ENCODE assay signal across 15 cellular contexts in genomic region chr1:26478159-26478558, GRCh38. TPM values are rescaled to one million over a fixed set of nuclear protein-coding genes. Genes with fewer than 3 reads are reported as not detected.
DNase-seq lines count a peak whose midpoint lies in the region; ATAC-seq, FAIRE-seq and TF ChIP-seq lines count a peak whose summit lies in the region.
"Had no signal": no experiment of that assay in that cellular context is flagged by ENCODE, and none has a peak within 500 bp of the region (broad histone marks: within the 10 kb centered on the region; RNA-seq: fewer than 3 reads in every experiment).

No MANE protein-coding gene starts in this region.

- no peak for FAIRE-seq in HepG2 (lab: Jason Lieb, UNC)
- FAIRE-seq in frontal cortex (lab: Jason Lieb, UNC), result peak; percentile 31
- FAIRE-seq: GM12878 had no signal

- peaks cover 10% of the 10 kb centered on the region for H4K20me1 ChIP-seq in HepG2 (ENCODE audit: insufficient read depth, low read length)

- H3K9me3 ChIP-seq in HepG2 (ENCODE audit: low read length) (no peaks in the 10 kb centered on the region), right lobe of liver (no peaks in the 10 kb centered on the region), colonic mucosa (no peaks in the 10 kb centered on the region)

- POLR2A ChIA-PET in HepG2 (lab: Yijun Ruan, JAX), result interaction anchor here (1.6 kb wide), 1 partner anchor 8 kb away, joined by 3 read pairs; no protein-coding TSS in a partner anchor

- H3K4me2 ChIP-seq in HepG2 (ENCODE audit: low read depth, low read length), result no peak overlapping the region
- H3K4me2 ChIP-seq: GM23338 had no signal

- DNase-seq in NCI-H1105 treated with DMSO at 0.1 percent for 48 hours (lab: John Stamatoyannopoulos, UW), result peak; percentile 17
- no peak for DNase-seq in NCI-H1105 (lab: John Stamatoyannopoulos, UW)
- no peak for DNase-seq in HepG2 (ENCODE audit: low spot score)
- DNase-seq in right lobe of liver, result no peak
- no peak for DNase-seq in frontal cortex (ENCODE audit: low spot score in 2 of 2)
- DNase-seq in colonic mucosa, result no peak
- DNase-seq: DMS153, NCI-H1436, NCI-H1930, NCI-H774 had no signal

- ATAC-seq in HepG2 (no peak), right lobe of liver (no peak), GM19351 (IDR thresholded peaks at IDR 0.05; ENCODE audit: unreplicated experiment) (no peak), HG03139 (IDR thresholded peaks at IDR 0.05; ENCODE audit: unreplicated experiment) (no peak)
- ATAC-seq: GM12878, Panc1 had no signal

- H3K27me3 ChIP-seq in HepG2 (ENCODE audit: control insufficient read depth in 1 of 2, insufficient read depth in 2 of 2, low read length in 2 of 2) (no peaks in the 10 kb centered on the region; a peak in 1 of 5 replicates), right lobe of liver (no peaks in the 10 kb centered on the region), colonic mucosa (no peaks in the 10 kb centered on the region)

- intact Hi-C loops in HepG2 (cut with micrococcal nuclease; ENCODE audit: unreplicated experiment), result no loop called here
- intact Hi-C loops in right lobe of liver (cut with DNase I), result no loop called here
- intact Hi-C loops in colonic mucosa (cut with DNase I), result no loop called here

- H2AFZ ChIP-seq in HepG2 (ENCODE audit: low read length), result no peak overlapping the region
- H2AFZ ChIP-seq: GM23338 had no signal

- H3K4me1 ChIP-seq in HepG2 (ENCODE audit: insufficient read depth, low read length) (peaks cover 35% of the 10 kb centered on the region), right lobe of liver (peaks cover 0 to 17% (median 4%) of the 10 kb centered on the region in 4 donors), colonic mucosa (peaks cover 9% of the 10 kb centered on the region)

- H3K36me3 ChIP-seq in HepG2 (replicated peaks in 1 of 2; ENCODE audit: control insufficient read depth in 1 of 2, insufficient read depth in 2 of 2, low read length in 2 of 2) (peaks cover 1 to 37% of the 10 kb centered on the region in 2 experiments), right lobe of liver (peaks cover 0 to 35% (median under 1%) of the 10 kb centered on the region in 4 donors), colonic mucosa (no peaks in the 10 kb centered on the region)

- H3K4me3 ChIP-seq in HepG2 (replicated peaks in 1 of 3; ENCODE audit: insufficient read depth in 1 of 3, low read depth in 2 of 3, low read length in 3 of 3), result no peak overlapping the region
- no peak overlapping the region for H3K4me3 ChIP-seq in right lobe of liver
- H3K4me3 ChIP-seq in colonic mucosa, result no peak overlapping the region
- H3K4me3 ChIP-seq: GM12878, GM23338 had no signal

- no peak overlapping the region for H3K9ac ChIP-seq in HepG2 (ENCODE audit: insufficient read depth, low read depth, low read length)
- no peak overlapping the region for H3K9ac ChIP-seq in colonic mucosa (ENCODE audit: low read depth in 2 of 2, low read length in 2 of 2)

- H3K79me2 ChIP-seq in HepG2 (ENCODE audit: insufficient read depth, low read length), result peaks cover 17% of the 10 kb centered on the region

- in situ Hi-C loops in HepG2 (cut with HindIII; ENCODE audit: extremely low pct_ligation_motif_present, low pct_unique_long_range_greater_than_20kb), result no loop called here

- CTCF ChIA-PET in HepG2 (lab: Yijun Ruan, JAX; ENCODE audit: low intra/inter-chr PET ratio, low total read pairs), result no interaction called here

- TF ChIP-seq CTCF in HepG2 (CRISPR knock-in tag; IDR thresholded peaks at IDR 0.05) (no peak), right lobe of liver (IDR thresholded peaks at IDR 0.05) (no peak), colonic mucosa (IDR thresholded peaks at IDR 0.05) (no peak)

- TF ChIP-seq EP300 in HepG2 (IDR thresholded peaks at IDR 0.05; ENCODE audit: low read depth in 2 of 2, low read length in 2 of 2) (no peak), HepG2 (CRISPR knock-in tag; IDR thresholded peaks at IDR 0.05; ENCODE audit: borderline replicate concordance) (no peak)

- H3K27ac ChIP-seq in HepG2 (ENCODE audit: extremely low read length, insufficient read depth, low read length) (no peak overlapping the region), right lobe of liver (no peak overlapping the region), colonic mucosa (no peak overlapping the region)

- BruUV-seq in HepG2 (replicated peaks; lab: Mats Ljungman, UMichigan), result no TSS peak

- TF ChIP-seq POLR2A in HepG2 (IDR thresholded peaks at IDR 0.05; ENCODE audit: insufficient read depth in 1 of 2, low read depth in 2 of 2, low read length in 2 of 2) (no peak; a peak in 1 of 4 replicates), right lobe of liver (IDR thresholded peaks at IDR 0.05) (no peak)

- 95% methylated on average over 3 of the region's 3 CpGs for WGBS in HepG2 (ENCODE audit: low lambda C conversion rate)
- 83% methylated on average over 3 of the region's 3 CpGs for WGBS in right lobe of liver (ENCODE audit: insufficient coverage, low coverage, low lambda C conversion rate, missing lambda C conversion rate)

- TF ChIP-seq RAD21 in HepG2 (CRISPR knock-in tag; IDR thresholded peaks at IDR 0.05), result no peak

RNA-seq across cellular contexts. Expression of gene HMGN2, which starts 5.9 kb away (rescaled TPM):
- 343 and 366 TPM in 2 replicates for total RNA-seq in HepG2 (2016; rRNA removed; fragmentation: Illumina TruSeq; extraction: Trizol)
- 106 and 134 TPM in 2 replicates for total RNA-seq in HepG2 (2016; cell fraction: cytosol; rRNA removed; fragmentation: Illumina TruSeq; extraction: Trizol; ENCODE audit: low read depth)
- total RNA-seq in HepG2 (2016; cell fraction: insoluble cytoplasmic fraction; rRNA removed; fragmentation: Illumina TruSeq; extraction: Trizol), result 330 and 394 TPM in 2 replicates
- 252 and 289 TPM in 2 replicates for total RNA-seq in HepG2 (2016; cell fraction: membrane; rRNA removed; fragmentation: Illumina TruSeq; extraction: Trizol)
- total RNA-seq in HepG2 (2016; cell fraction: nucleus; rRNA removed; fragmentation: Illumina TruSeq; extraction: Trizol), result 211 and 250 TPM in 2 replicates
- polyA plus RNA-seq in HepG2 (2011; rRNA removed), result 40.5 and 63.4 TPM in 2 replicates
- 39.3 and 41.3 TPM in 2 replicates for polyA plus RNA-seq in HepG2 (2011; cell fraction: cytosol; rRNA removed)
- 64.0 and 72.1 TPM in 2 replicates for polyA plus RNA-seq in HepG2 (2011; cell fraction: nucleus; rRNA removed)
- 76.3 and 137 TPM in 2 replicates for polyA plus RNA-seq in HepG2 (2012)
- 124 and 165 TPM in 2 replicates for polyA plus RNA-seq in HepG2 (2016; cell fraction: cytosol; fragmentation: Illumina TruSeq; extraction: Trizol; ENCODE audit: low read depth)
- 554 and 565 TPM in 2 replicates for polyA plus RNA-seq in HepG2 (2016; cell fraction: insoluble cytoplasmic fraction; fragmentation: Illumina TruSeq; extraction: Trizol; ENCODE audit: low read depth)
- 241 and 288 TPM in 2 replicates for polyA plus RNA-seq in HepG2 (2016; cell fraction: membrane; fragmentation: Illumina TruSeq; extraction: Trizol; ENCODE audit: low read depth)
- polyA plus RNA-seq in HepG2 (2016; cell fraction: nucleus; fragmentation: Illumina TruSeq; extraction: Trizol; ENCODE audit: insufficient read depth, low read depth), result 428 and 433 TPM in 2 replicates
- 13.9 and 49.7 TPM in 2 replicates for polyA minus RNA-seq in HepG2 (2011; rRNA and poly(A)+ RNA removed; ENCODE audit: low replicate concordance)
- polyA minus RNA-seq in HepG2 (2011; cell fraction: cytosol; rRNA and poly(A)+ RNA removed), result 13.2 and 16.1 TPM in 2 replicates
- 61.7 and 80.5 TPM in 2 replicates for polyA minus RNA-seq in HepG2 (2011; cell fraction: nucleus; rRNA and poly(A)+ RNA removed)
- 10 to 100 TPM; 64.1 to 99.6 (median 83.6) TPM for total RNA-seq in right lobe of liver
- 240 TPM for total RNA-seq in frontal cortex
- total RNA-seq in colonic mucosa, result 100 to 1,000 TPM; 332 to 758 TPM

RNA-seq across cellular contexts. Expression of gene DHDDS, which starts 46.0 kb away (rescaled TPM):
- total RNA-seq in HepG2 (2016; rRNA removed; fragmentation: Illumina TruSeq; extraction: Trizol) (26.5 and 28.3 TPM in 2 replicates), right lobe of liver (10 to 100 TPM; 20.0 to 48.6 (median 24.9) TPM), frontal cortex (22.0 TPM), colonic mucosa (10 to 100 TPM; 83.5 to 88.5 TPM)
- 7.6 and 8.2 TPM in 2 replicates for total RNA-seq in HepG2 (2016; cell fraction: cytosol; rRNA removed; fragmentation: Illumina TruSeq; extraction: Trizol; ENCODE audit: low read depth)
- 25.2 and 29.1 TPM in 2 replicates for total RNA-seq in HepG2 (2016; cell fraction: insoluble cytoplasmic fraction; rRNA removed; fragmentation: Illumina TruSeq; extraction: Trizol)
- 8.7 and 10.1 TPM in 2 replicates for total RNA-seq in HepG2 (2016; cell fraction: membrane; rRNA removed; fragmentation: Illumina TruSeq; extraction: Trizol)
- total RNA-seq in HepG2 (2016; cell fraction: nucleus; rRNA removed; fragmentation: Illumina TruSeq; extraction: Trizol), result 24.6 and 27.6 TPM in 2 replicates
- polyA plus RNA-seq in HepG2 (2011; rRNA removed), result 18.3 and 18.9 TPM in 2 replicates
- 16.7 and 17.2 TPM in 2 replicates for polyA plus RNA-seq in HepG2 (2011; cell fraction: cytosol; rRNA removed)
- 34.7 and 40.5 TPM in 2 replicates for polyA plus RNA-seq in HepG2 (2011; cell fraction: nucleus; rRNA removed)
- 15.5 and 18.2 TPM in 2 replicates for polyA plus RNA-seq in HepG2 (2012)
- polyA plus RNA-seq in HepG2 (2016; cell fraction: cytosol; fragmentation: Illumina TruSeq; extraction: Trizol; ENCODE audit: low read depth), result 2.9 TPM in 2 replicates
- polyA plus RNA-seq in HepG2 (2016; cell fraction: insoluble cytoplasmic fraction; fragmentation: Illumina TruSeq; extraction: Trizol; ENCODE audit: low read depth), result 21.6 and 26.2 TPM in 2 replicates
- 5.2 and 5.5 TPM in 2 replicates for polyA plus RNA-seq in HepG2 (2016; cell fraction: membrane; fragmentation: Illumina TruSeq; extraction: Trizol; ENCODE audit: low read depth)
- polyA plus RNA-seq in HepG2 (2016; cell fraction: nucleus; fragmentation: Illumina TruSeq; extraction: Trizol; ENCODE audit: insufficient read depth, low read depth), result 36.9 and 42.9 TPM in 2 replicates
- polyA minus RNA-seq in HepG2 (2011; rRNA and poly(A)+ RNA removed; ENCODE audit: low replicate concordance), result 29.3 and 39.0 TPM in 2 replicates
- polyA minus RNA-seq in HepG2 (2011; cell fraction: cytosol; rRNA and poly(A)+ RNA removed), result 9.5 and 12.6 TPM in 2 replicates
- 49.0 and 50.6 TPM in 2 replicates for polyA minus RNA-seq in HepG2 (2011; cell fraction: nucleus; rRNA and poly(A)+ RNA removed)

RNA-seq across cellular contexts. Expression of gene RPS6KA1, which starts 51.4 kb away (rescaled TPM):
- total RNA-seq in HepG2 (2016; rRNA removed; fragmentation: Illumina TruSeq; extraction: Trizol) (24.0 and 24.2 TPM in 2 replicates), right lobe of liver (10 to 100 TPM in 4 of 6 experiments, 1 to 10 TPM in 2; 6.2 to 42.6 (median 20.9) TPM), frontal cortex (3.3 TPM), colonic mucosa (100 to 1,000 TPM; 174 to 198 TPM)
- 6.4 and 8.1 TPM in 2 replicates for total RNA-seq in HepG2 (2016; cell fraction: cytosol; rRNA removed; fragmentation: Illumina TruSeq; extraction: Trizol; ENCODE audit: low read depth)
- 23.3 and 24.8 TPM in 2 replicates for total RNA-seq in HepG2 (2016; cell fraction: insoluble cytoplasmic fraction; rRNA removed; fragmentation: Illumina TruSeq; extraction: Trizol)
- 14.4 and 16.8 TPM in 2 replicates for total RNA-seq in HepG2 (2016; cell fraction: membrane; rRNA removed; fragmentation: Illumina TruSeq; extraction: Trizol)
- 17.9 and 19.0 TPM in 2 replicates for total RNA-seq in HepG2 (2016; cell fraction: nucleus; rRNA removed; fragmentation: Illumina TruSeq; extraction: Trizol)
- polyA plus RNA-seq in HepG2 (2011; rRNA removed), result 19.6 and 22.1 TPM in 2 replicates
- polyA plus RNA-seq in HepG2 (2011; cell fraction: cytosol; rRNA removed), result 15.0 and 20.1 TPM in 2 replicates
- 28.9 and 37.3 TPM in 2 replicates for polyA plus RNA-seq in HepG2 (2011; cell fraction: nucleus; rRNA removed)
- polyA plus RNA-seq in HepG2 (2012), result 14.7 and 15.4 TPM in 2 replicates
- polyA plus RNA-seq in HepG2 (2016; cell fraction: cytosol; fragmentation: Illumina TruSeq; extraction: Trizol; ENCODE audit: low read depth), result 4.1 and 4.3 TPM in 2 replicates
- 20.9 and 24.6 TPM in 2 replicates for polyA plus RNA-seq in HepG2 (2016; cell fraction: insoluble cytoplasmic fraction; fragmentation: Illumina TruSeq; extraction: Trizol; ENCODE audit: low read depth)
- polyA plus RNA-seq in HepG2 (2016; cell fraction: membrane; fragmentation: Illumina TruSeq; extraction: Trizol; ENCODE audit: low read depth), result 10.2 and 12.6 TPM in 2 replicates
- polyA plus RNA-seq in HepG2 (2016; cell fraction: nucleus; fragmentation: Illumina TruSeq; extraction: Trizol; ENCODE audit: insufficient read depth, low read depth), result 28.1 and 28.2 TPM in 2 replicates
- polyA minus RNA-seq in HepG2 (2011; rRNA and poly(A)+ RNA removed; ENCODE audit: low replicate concordance), result 43.2 and 122 TPM in 2 replicates
- polyA minus RNA-seq in HepG2 (2011; cell fraction: cytosol; rRNA and poly(A)+ RNA removed), result 22.6 TPM in 2 replicates
- polyA minus RNA-seq in HepG2 (2011; cell fraction: nucleus; rRNA and poly(A)+ RNA removed), result 18.8 and 26.6 TPM in 2 replicates
